ENCODE assay signal across 23 cellular contexts in genomic region chr7:2776353-2776752, GRCh38.
DNase-seq lines count a peak whose midpoint lies in the region; ATAC-seq, FAIRE-seq and TF ChIP-seq lines count a peak whose summit lies in the region.
"Had no signal": no experiment of that assay in that cellular context is flagged by ENCODE, and none has a peak within 500 bp of the region (broad histone marks: within the 10 kb centered on the region; RNA-seq: fewer than 3 reads in every experiment).

No MANE protein-coding gene starts in this region.

- H3K27me3 Mint-ChIP-seq in nephron progenitor cell (ENCODE audit: low read depth, poor library complexity), result no peaks in the 10 kb centered on the region
- H3K27me3 Mint-ChIP-seq: activated CD4-positive, alpha-beta memory T cell treated with anti-CD3 and anti-CD28 coated beads, Interleukin-2, amount 10 ng/mL, durations not matched to agents 7 days and 5 days had no signal

- ATAC-seq in upper lobe of right lung, result peak; percentile 27

- FAIRE-seq in HTR-8/SVneo (lab: Jason Lieb, UNC), result peak; percentile 31
- FAIRE-seq: GM18507, keratinocyte had no signal

- peaks cover 16% of the 10 kb centered on the region for H3K4me1 Mint-ChIP-seq in nephron progenitor cell

- peaks cover 59% of the 10 kb centered on the region for H3K36me3 Mint-ChIP-seq in nephron progenitor cell (ENCODE audit: low read depth)

- 95 to 97% (median 96%) methylated on average over 13 of the region's 13 CpGs for WGBS in ovary, 3 donors

- H3K4me1 ChIP-seq in upper lobe of right lung (no peaks in the 10 kb centered on the region), right atrium auricular region (peaks cover 0 to 6% of the 10 kb centered on the region in 2 donors), ovary (ENCODE audit: insufficient read depth) (peaks cover 13% of the 10 kb centered on the region)
- H3K4me1 ChIP-seq: prostate gland, tibial nerve had no signal

- TF ChIP-seq CTCF in nephron progenitor cell (IDR thresholded peaks at IDR 0.05) (no peak), upper lobe of right lung (IDR thresholded peaks at IDR 0.05) (no peak), right atrium auricular region (IDR thresholded peaks at IDR 0.05) (no peak), ovary (IDR thresholded peaks at IDR 0.05) (no peak)

- peak overlapping the region; percentile 27 for H3K27ac ChIP-seq in angular gyrus (ENCODE audit: low read depth, low read length)
- H3K27ac ChIP-seq in upper lobe of right lung, result no peak overlapping the region
- H3K27ac ChIP-seq in right atrium auricular region, result no peak overlapping the region
- peak overlapping the region in 1 of 2 donors; percentile 69 for H3K27ac ChIP-seq in ovary
- H3K27ac ChIP-seq: prostate gland, SK-N-MC, tibial nerve had no signal

- no peak for TF ChIP-seq POLR2A in ovary (IDR thresholded peaks at IDR 0.05)

- H3K36me3 ChIP-seq in upper lobe of right lung (no peaks in the 10 kb centered on the region), right atrium auricular region (peaks cover 6% of the 10 kb centered on the region), ovary (no peaks in the 10 kb centered on the region)
- H3K36me3 ChIP-seq: prostate gland had no signal

- TF ChIP-seq EP300 in ovary (IDR thresholded peaks at IDR 0.05), result no peak

- H3K27ac Mint-ChIP-seq in nephron progenitor cell, result peak overlapping the region; percentile 66
- H3K27ac Mint-ChIP-seq: activated CD4-positive, alpha-beta memory T cell treated with anti-CD3 and anti-CD28 coated beads, Interleukin-2, amount 10 ng/mL, durations not matched to agents 7 days and 5 days had no signal

- intact Hi-C loops in upper lobe of right lung (cut with DNase I) (no loop called here), ovary (cut with DNase I) (no loop called here)

- no peaks in the 10 kb centered on the region for H3K27me3 ChIP-seq in upper lobe of right lung
- H3K27me3 ChIP-seq in right atrium auricular region, result no peaks in the 10 kb centered on the region
- H3K27me3 ChIP-seq in ovary, result no peaks in the 10 kb centered on the region
- H3K27me3 ChIP-seq: stomach, tibial nerve had no signal

- DNase-seq in HTR-8/SVneo (ENCODE audit: insufficient read length, low spot score) (no peak), nephron progenitor cell (no peak), upper lobe of right lung (no peak), NAMALWA (ENCODE audit: low spot score) (no peak), right atrium auricular region (ENCODE audit: low spot score) (no peak), ovary (no peak)
- DNase-seq: activated CD4-positive, alpha-beta memory T cell treated with anti-CD3 and anti-CD28 coated beads, Interleukin-2, amount 10 ng/mL, durations not matched to agents 7 days and 5 days; activated CD4-positive, CD25-positive, alpha-beta regulatory T cell treated with anti-CD3 and anti-CD28 coated beads, Interleukin-2, amount 50 U/mL, for 72 hours; activated gamma-delta T cell treated with Interleukin-2 at 50 U/mL for 16 hours; DND-41; effector memory CD4-positive, alpha-beta T cell; glutamatergic neuron; Kasumi-1; NCI-H1436 treated with DMSO at 0.1 percent for 48 hours; NCI-H446 treated with DMSO at 0.1 percent for 48 hours; stomach had no signal

- H3K4me3 ChIP-seq in upper lobe of right lung (no peak overlapping the region), right atrium auricular region (no peak overlapping the region), ovary (no peak overlapping the region)
- H3K4me3 ChIP-seq: prostate gland, SK-N-MC, stomach, tibial nerve had no signal

- H3K9me3 ChIP-seq in upper lobe of right lung (no peaks in the 10 kb centered on the region), right atrium auricular region (no peaks in the 10 kb centered on the region), ovary (no peaks in the 10 kb centered on the region)
- H3K9me3 ChIP-seq: prostate gland, stomach, tibial nerve had no signal

- H3K4me3 Mint-ChIP-seq in nephron progenitor cell, result no peak overlapping the region
- H3K4me3 Mint-ChIP-seq: activated CD4-positive, alpha-beta memory T cell treated with anti-CD3 and anti-CD28 coated beads, Interleukin-2, amount 10 ng/mL, durations not matched to agents 7 days and 5 days; neural crest cell had no signal

- H3K9me3 Mint-ChIP-seq in nephron progenitor cell, result peaks cover 14% of the 10 kb centered on the region
- H3K9me3 Mint-ChIP-seq: activated CD4-positive, alpha-beta memory T cell treated with anti-CD3 and anti-CD28 coated beads, Interleukin-2, amount 10 ng/mL, durations not matched to agents 7 days and 5 days; neural crest cell had no signal
